Comparison of ENCODE assay signal across 8 cellular contexts in genomic region chr7:129168219-129168991, GRCh38. TPM values are rescaled to one million over a fixed set of nuclear protein-coding genes. Genes with fewer than 3 reads are reported as not detected.
DNase-seq lines count a peak whose midpoint lies in the region; ATAC-seq and TF ChIP-seq lines count a peak whose summit lies in the region.

No MANE protein-coding gene starts in this region.

- H3K27ac Mint-ChIP-seq in activated T-cell treated with anti-CD3 and anti-CD28 coated beads, Interleukin-2, amount 50 U/mL, for 72 hours = no peak overlapping the region
- H3K27ac Mint-ChIP-seq in central memory CD8-positive, alpha-beta T cell (ENCODE audit: low read depth) = no peak overlapping the region
- peak overlapping the region; percentile 75 for H3K27ac Mint-ChIP-seq in type B pancreatic cell

- intact Hi-C loops in lower lobe of right lung (cut with DNase I) = no loop called here

- peaks cover 0 to 5% of the 10 kb centered on the region in 2 donors for H3K36me3 Mint-ChIP-seq in activated T-cell treated with anti-CD3 and anti-CD28 coated beads, Interleukin-2, amount 50 U/mL, for 72 hours (ENCODE audit: insufficient read depth in 2 of 2)
- H3K36me3 Mint-ChIP-seq in central memory CD8-positive, alpha-beta T cell (ENCODE audit: insufficient read depth) = peaks cover 5% of the 10 kb centered on the region
- no peaks in the 10 kb centered on the region for H3K36me3 Mint-ChIP-seq in type B pancreatic cell

- H3K27me3 Mint-ChIP-seq in activated T-cell treated with anti-CD3 and anti-CD28 coated beads, Interleukin-2, amount 50 U/mL, for 72 hours (ENCODE audit: low read depth) = peaks cover 18% of the 10 kb centered on the region
- H3K27me3 Mint-ChIP-seq in central memory CD8-positive, alpha-beta T cell = no peaks in the 10 kb centered on the region
- peaks cover 34% of the 10 kb centered on the region for H3K27me3 Mint-ChIP-seq in type B pancreatic cell

- no peak overlapping the region for H3K27ac ChIP-seq in lower lobe of right lung

- H3K4me1 ChIP-seq in lower lobe of right lung = peaks cover 14% of the 10 kb centered on the region

- TF ChIP-seq CTCF in lower lobe of right lung (IDR thresholded peaks at IDR 0.05) (no peak), type B pancreatic cell (conservative IDR thresholded peaks at IDR 0.05) (no peak)

- peaks cover 25% of the 10 kb centered on the region for H3K4me1 Mint-ChIP-seq in activated T-cell treated with anti-CD3 and anti-CD28 coated beads, Interleukin-2, amount 50 U/mL, for 72 hours (ENCODE audit: low read depth)
- peaks cover 4% of the 10 kb centered on the region for H3K4me1 Mint-ChIP-seq in central memory CD8-positive, alpha-beta T cell
- peaks cover 8% of the 10 kb centered on the region for H3K4me1 Mint-ChIP-seq in type B pancreatic cell (ENCODE audit: unreplicated experiment)

- peak overlapping the region; percentile 57 for H3K4me3 ChIP-seq in lower lobe of right lung

- no peaks in the 10 kb centered on the region for H3K36me3 ChIP-seq in lower lobe of right lung

- DNase-seq in activated T-cell treated with anti-CD3 and anti-CD28 coated beads, Interleukin-2, amount 50 U/mL, for 72 hours = no peak
- DNase-seq in activated T-cell treated with anti-CD3 and anti-CD28 coated beads for 4 hours = no peak
- DNase-seq in central memory CD8-positive, alpha-beta T cell (ENCODE audit: low spot score in 2 of 2) = no peak
- DNase-seq in lower lobe of right lung = no peak
- DNase-seq in type B pancreatic cell (ENCODE audit: extremely low spot score, unreplicated experiment) = no peak
- no peak for DNase-seq in COLO829 (ENCODE audit: low spot score)
- no peak for DNase-seq in AG08396 (ENCODE audit: low spot score)

- H3K9me3 Mint-ChIP-seq in activated T-cell treated with anti-CD3 and anti-CD28 coated beads, Interleukin-2, amount 50 U/mL, for 72 hours = no peaks in the 10 kb centered on the region
- no peaks in the 10 kb centered on the region for H3K9me3 Mint-ChIP-seq in central memory CD8-positive, alpha-beta T cell
- no peaks in the 10 kb centered on the region for H3K9me3 Mint-ChIP-seq in type B pancreatic cell

- H3K4me3 Mint-ChIP-seq in activated T-cell treated with anti-CD3 and anti-CD28 coated beads, Interleukin-2, amount 50 U/mL, for 72 hours = peak overlapping the region; percentile 84 to 86
- H3K4me3 Mint-ChIP-seq in central memory CD8-positive, alpha-beta T cell = peak overlapping the region; percentile 62
- H3K4me3 Mint-ChIP-seq in type B pancreatic cell = peak overlapping the region; percentile 79

- H3K9me3 ChIP-seq in lower lobe of right lung = no peaks in the 10 kb centered on the region

- ATAC-seq in activated T-cell treated with anti-CD3 and anti-CD28 coated beads, Interleukin-2, amount 50 U/mL, for 72 hours (replicated peaks in 1 of 2) = no peak
- no peak for ATAC-seq in central memory CD8-positive, alpha-beta T cell (replicated peaks; ENCODE audit: extremely low read depth, poor library complexity, severe bottlenecking)
- ATAC-seq in lower lobe of right lung (peak; percentile 9 to 11), GM19455 (IDR thresholded peaks at IDR 0.05; ENCODE audit: unreplicated experiment) (no peak)

- peaks cover 50% of the 10 kb centered on the region for H3K27me3 ChIP-seq in lower lobe of right lung (ENCODE audit: low read depth)

RNA-seq across cellular contexts. Expression of gene SMO, which starts 20.0 kb away (rescaled TPM):
- total RNA-seq in activated T-cell treated with anti-CD3 and anti-CD28 coated beads, Interleukin-2, amount 50 U/mL, for 72 hours = 1 to 10 TPM in 1 of 2 donors, under 1 TPM in 1; 0.84 to 2.0 TPM
- total RNA-seq in lower lobe of right lung (3.1 TPM), type B pancreatic cell (ENCODE audit: low replicate concordance) (38.6 and 94.9 TPM in 2 replicates)

RNA-seq across cellular contexts. Expression of gene TSPAN33, which starts 23.9 kb away (rescaled TPM):
- total RNA-seq in activated T-cell treated with anti-CD3 and anti-CD28 coated beads, Interleukin-2, amount 50 U/mL, for 72 hours = 10 to 100 TPM; 17.3 to 31.5 TPM
- total RNA-seq in lower lobe of right lung (9.5 TPM), type B pancreatic cell (ENCODE audit: low replicate concordance) (6.3 and 13.8 TPM in 2 replicates)

RNA-seq across cellular contexts. Expression of gene AHCYL2, which starts 56.4 kb away (rescaled TPM):
- 10 to 100 TPM; 40.8 to 44.8 TPM for total RNA-seq in activated T-cell treated with anti-CD3 and anti-CD28 coated beads, Interleukin-2, amount 50 U/mL, for 72 hours
- total RNA-seq in lower lobe of right lung (91.0 TPM), type B pancreatic cell (ENCODE audit: low replicate concordance) (15.7 and 27.8 TPM in 2 replicates)

Comparison
In these comparisons a context has a peak if more than half of its experiments do, and no peak if none do; other contexts are left out.
1. ATAC-seq: peak in lower lobe of right lung (2 of 2); none in activated T-cell treated with anti-CD3 and anti-CD28 coated beads, Interleukin-2, amount 50 U/mL, for 72 hours (0 of 2), central memory CD8-positive, alpha-beta T cell (single experiment) and GM19455 (single experiment).
2. Peak in every context shown above with its lines, with median percentiles within 50 percentile points of each other: H3K4me3 Mint-ChIP-seq.